In the genomic region with DNA sequence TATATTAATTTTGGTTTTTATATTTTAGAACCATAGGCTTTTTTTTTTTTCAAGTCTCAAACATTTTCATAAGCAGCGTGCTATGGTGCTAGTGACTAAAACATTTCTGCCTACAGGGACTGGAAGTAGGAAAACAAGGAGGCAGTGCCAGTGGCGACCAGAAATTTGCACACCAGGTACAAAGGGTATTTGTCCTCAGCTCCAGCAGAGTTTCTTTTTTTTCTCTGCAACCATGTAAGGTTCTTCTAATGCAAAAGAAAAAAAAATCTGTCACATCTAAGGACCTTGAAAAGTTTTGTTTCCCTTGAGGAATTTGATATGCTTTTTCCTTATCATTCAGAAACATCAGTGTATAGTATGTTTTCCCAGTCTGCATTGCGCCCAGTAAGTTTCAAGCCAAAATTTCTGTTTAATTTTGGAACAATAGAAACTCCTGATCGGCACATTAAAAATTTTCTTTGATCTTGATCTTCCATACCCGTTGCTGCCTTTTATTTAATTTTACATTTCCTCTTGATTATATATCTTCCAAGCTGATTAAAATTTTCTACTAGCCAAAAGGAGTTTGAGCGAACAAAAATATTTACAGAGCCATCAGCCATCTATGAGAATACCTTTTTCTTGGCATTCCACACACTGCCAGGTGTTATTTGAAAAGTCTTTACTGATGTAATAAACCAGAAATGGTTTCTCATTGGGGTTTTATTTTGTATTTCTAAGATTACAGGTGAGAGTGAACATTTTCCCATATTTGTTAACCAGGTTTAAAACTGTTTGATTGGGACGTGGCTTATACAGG, we compare ENCODE assay signal across 8 cellular contexts. TPM values are rescaled to one million over a fixed set of nuclear protein-coding genes. Genes with fewer than 3 reads are reported as not detected.
A peak's percentile ranks its signal among the peaks of the same experiment; 100 is the strongest.
DNase-seq lines count a peak whose midpoint lies in the region; ATAC-seq, FAIRE-seq and TF ChIP-seq lines count a peak whose summit lies in the region.

No MANE protein-coding gene starts in this region.

- intact Hi-C loops in GM12878 (cut with micrococcal nuclease; ENCODE audit: unreplicated experiment) = no loop called here
- intact Hi-C loops in posterior cingulate gyrus (cut with DNase I) = no loop called here

- TF ChIP-seq POLR2A in A549 (IDR thresholded peaks at IDR 0.05; ENCODE audit: low read length) (no peak), GM12878 (IDR thresholded peaks at IDR 0.05; ENCODE audit: low read depth, low read length) (no peak)

- H3K9me3 Mint-ChIP-seq in mesothelial cell of epicardium = no peaks in the 10 kb centered on the region

- peaks cover 31% of the 10 kb centered on the region for H3K4me1 Mint-ChIP-seq in mesothelial cell of epicardium

- H3K36me3 ChIP-seq in HUES6 (ENCODE audit: control insufficient read depth, insufficient read depth, low read length) (no peaks in the 10 kb centered on the region), GM12878 (ENCODE audit: control insufficient read depth in 2 of 2, insufficient read depth in 2 of 2, low read length in 1 of 2) (no peaks in the 10 kb centered on the region)

- TF ChIP-seq EP300 in A549 (IDR thresholded peaks at IDR 0.05) (no peak), GM12878 (IDR thresholded peaks at IDR 0.05; ENCODE audit: borderline replicate concordance in 1 of 2, control insufficient read depth in 1 of 2, low read depth in 2 of 2, low read length in 2 of 2) (no peak)

- H3K4me3 Mint-ChIP-seq in mesothelial cell of epicardium = peak overlapping the region; percentile 90

- H3K79me2 ChIP-seq in GM12878 (ENCODE audit: control insufficient read depth, insufficient read depth, low read length) = peaks cover 28% of the 10 kb centered on the region

- peaks cover 16% of the 10 kb centered on the region for H3K4me1 ChIP-seq in A549
- H3K4me1 ChIP-seq in HUES6 (ENCODE audit: control insufficient read depth, insufficient read depth, low read length) = no peaks in the 10 kb centered on the region
- H3K4me1 ChIP-seq in GM12878 (ENCODE audit: control insufficient read depth, insufficient read depth, low read length) = no peaks in the 10 kb centered on the region

- BruUV-seq in GM12878 (replicated peaks; lab: Mats Ljungman, UMichigan) = no TSS peak

- DNase-seq in A549 (ENCODE audit: low read depth in 1 of 2, low spot score in 1 of 2) = no peak
- no peak for DNase-seq in GM12878 (ENCODE audit: low read depth, low spot score)
- no peak for DNase-seq in mesothelial cell of epicardium (ENCODE audit: low spot score in 2 of 2, unreplicated experiment in 2 of 2)
- no peak for DNase-seq in urothelium cell line (ENCODE audit: low spot score)
- no peak for DNase-seq in T1000 (lab: John Stamatoyannopoulos, UW)
- no peak for DNase-seq in posterior cingulate gyrus

- H3K4me2 ChIP-seq in A549 (peak overlapping the region; percentile 81), GM12878 (ENCODE audit: control insufficient read depth, insufficient read depth) (peak overlapping the region; percentile 65)

- POLR2A ChIA-PET in A549 (lab: Yijun Ruan, JAX) = interaction anchor here (0.9 to 1.4 kb wide), 4 partner anchors 15 to 689 kb away, joined by 3 to 12 read pairs (median 5); a partner anchor contains a TSS
- POLR2A ChIA-PET in GM12878 (lab: Charles Lee) = interaction anchor here (0.6 to 1.4 kb wide), 5 partner anchors 22 to 1043 kb away, joined by 3 to 8 read pairs (median 3); a partner anchor contains a TSS

- H3K27me3 ChIP-seq in HUES6 (ENCODE audit: control insufficient read depth, insufficient read depth, low read length) = no peaks in the 10 kb centered on the region
- no peaks in the 10 kb centered on the region for H3K27me3 ChIP-seq in GM12878 (replicated peaks in 1 of 2; ENCODE audit: control insufficient read depth in 2 of 2, insufficient read depth in 2 of 2, low read length in 1 of 2)

- SMC1A ChIA-PET in GM12878 (lab: Charles Lee; ENCODE audit: uncharacterized antibody, unreplicated experiment) = interaction anchor here (0.6 to 3.8 kb wide), 9 partner anchors 11 to 688 kb away, joined by 3 to 33 read pairs (median 3); a partner anchor contains a TSS

- 55% methylated on average over 7 of the region's 7 CpGs for WGBS in A549 (ENCODE audit: missing lambda C conversion rate)
- 72% methylated on average over 7 of the region's 7 CpGs for WGBS in GM12878 (ENCODE audit: insufficient coverage, insufficient replicate concordance, low lambda C conversion rate, missing lambda C conversion rate)

- in situ Hi-C loops in GM12878 (cut with MboI) = no loop called here

- TF ChIP-seq RAD21 in A549 (conservative IDR thresholded peaks at IDR 0.05 in 1 of 2, IDR thresholded peaks at IDR 0.05 in 1 of 2) (no peak), GM12878 (IDR thresholded peaks at IDR 0.05; ENCODE audit: insufficient read depth, low read depth, low read length) (no peak)

- RAD21 ChIA-PET in GM12878 (lab: Charles Lee; ENCODE audit: unreplicated experiment) = interaction anchor here (0.7 to 2.0 kb wide), 5 partner anchors 55 to 689 kb away, joined by 3 to 10 read pairs (median 3); no protein-coding TSS in a partner anchor

- no peak for ATAC-seq in A549
- ATAC-seq in GM12878 = no peak
- ATAC-seq in HG03139 (IDR thresholded peaks at IDR 0.05; ENCODE audit: unreplicated experiment) = no peak

- H3K27ac ChIP-seq in A549 = peak overlapping the region; percentile 80 to 91
- no peak overlapping the region for H3K27ac ChIP-seq in HUES6 (ENCODE audit: low read depth, low read length)
- H3K27ac ChIP-seq in GM12878 (ENCODE audit: control insufficient read depth, insufficient read depth) = peak overlapping the region; percentile 16; the same call in 1 of the 2 replicates

- no peaks in the 10 kb centered on the region for H3K9me3 ChIP-seq in A549
- H3K9me3 ChIP-seq in HUES6 (ENCODE audit: control insufficient read depth, insufficient read depth, low read depth, low read length) = no peaks in the 10 kb centered on the region
- no peaks in the 10 kb centered on the region for H3K9me3 ChIP-seq in GM12878 (replicated peaks; ENCODE audit: control insufficient read depth, insufficient read depth, low read length)

- H3K27me3 Mint-ChIP-seq in mesothelial cell of epicardium (ENCODE audit: low read depth) = no peaks in the 10 kb centered on the region

- H2AFZ ChIP-seq in GM12878 (ENCODE audit: control insufficient read depth, low read depth, low read length) = peak overlapping the region; percentile 97

- H3K27ac Mint-ChIP-seq in mesothelial cell of epicardium = peak overlapping the region; percentile 97

- peak overlapping the region; percentile 49 for H3K9ac ChIP-seq in HUES6 (ENCODE audit: low read length)
- no peak overlapping the region for H3K9ac ChIP-seq in GM12878 (ENCODE audit: control insufficient read depth, insufficient read depth, low read length)

- no peak for TF ChIP-seq CTCF in A549 (IDR thresholded peaks at IDR 0.05)
- TF ChIP-seq CTCF in GM12878 (IDR thresholded peaks at IDR 0.05 in 2 of 3, conservative IDR thresholded peaks at IDR 0.05 in 1 of 3; ENCODE audit: control insufficient read depth in 2 of 3, extremely low read depth in 1 of 3, insufficient read depth in 1 of 3, low read depth in 3 of 3, low read length in 3 of 3) = no peak
- no peak for TF ChIP-seq CTCF in mesothelial cell of epicardium (IDR thresholded peaks at IDR 0.05; ENCODE audit: unreplicated experiment)

- no peaks in the 10 kb centered on the region for H4K20me1 ChIP-seq in GM12878 (ENCODE audit: control insufficient read depth, insufficient read depth)

- FAIRE-seq in A549 (lab: Jason Lieb, UNC) (no peak), GM12878 (lab: Jason Lieb, UNC) (no peak), urothelium cell line (lab: Jason Lieb, UNC) (no peak)

- H3K4me3 ChIP-seq in A549 (peak overlapping the region; percentile 80), HUES6 (ENCODE audit: low read depth, low read length) (peak overlapping the region; percentile 72), GM12878 (peak overlapping the region; percentile 73)

- CTCF ChIA-PET in A549 (lab: Yijun Ruan, JAX) (interaction anchor here (0.5 to 4.0 kb wide), 7 partner anchors 11 to 762 kb away, joined by 3 to 38 read pairs (median 3); no protein-coding TSS in a partner anchor), GM12878 (lab: Yijun Ruan, JAX) (interaction anchor here (0.6 to 5.5 kb wide), 20 partner anchors 8 to 763 kb away, joined by 3 to 57 read pairs (median 3); a partner anchor contains a TSS)

- H3K36me3 Mint-ChIP-seq in mesothelial cell of epicardium = peaks cover 8% of the 10 kb centered on the region

RNA-seq across cellular contexts. Expression of a gene that starts 1.0 kb away (rescaled TPM):
- 29.6 and 35.0 TPM in 2 replicates for polyA plus RNA-seq in A549 (2011; rRNA removed)
- polyA plus RNA-seq in A549 (2012; cell fraction: cytosol; rRNA removed) = 6.3 and 8.4 TPM in 2 replicates
- polyA plus RNA-seq in A549 (2012; cell fraction: nucleus; rRNA removed) = 3.7 and 3.8 TPM in 2 replicates
- 24.3 to 26.2 TPM (median 25.7 TPM) in 3 replicates for polyA plus RNA-seq in A549 (2017; fragmentation: RNase III; extraction: RNeasy Plus Mini Kit Qiagen cat#74134 plus additional on column Dnase treatment)
- polyA minus RNA-seq in A549 (2011; rRNA and poly(A)+ RNA removed) = 32.3 and 35.5 TPM in 2 replicates
- total RNA-seq in GM12878 (2013; cell fraction: nucleolus; rRNA removed) = 21.0 and 28.4 TPM in 2 replicates
- 9.8 and 10.8 TPM in 2 replicates for total RNA-seq in GM12878 (2014; rRNA removed)
- total RNA-seq in GM12878 (2014; rRNA removed; fragmentation: Illumina TruSeq; extraction: Trizol) = 8.2 and 9.0 TPM in 2 replicates
- 12.9 and 15.4 TPM in 2 replicates for total RNA-seq in GM12878 (2021)
- polyA plus RNA-seq in GM12878 (2011; ENCODE audit: low read depth) = 5.3 TPM
- 20.6 and 22.9 TPM in 2 replicates for polyA plus RNA-seq in GM12878 (2011; rRNA removed)
- 12.3 and 12.7 TPM in 2 replicates for polyA plus RNA-seq in GM12878 (2011; cell fraction: cytosol; rRNA removed)
- polyA plus RNA-seq in GM12878 (2011; cell fraction: nucleus; rRNA removed) = 19.0 and 21.7 TPM in 2 replicates
- polyA plus RNA-seq in GM12878 (2012) = 6.6 and 9.7 TPM in 2 replicates
- 12.0 and 15.2 TPM in 2 replicates for polyA plus RNA-seq in GM12878 (2014; fragmentation: Illumina TruSeq; extraction: Trizol)
- polyA plus RNA-seq in GM12878 (2014; fragmentation: Nextera tagmentation; extraction: Ambion mirVana) = 1 to 10 TPM; 2.9 to 3.2 TPM
- 8.9 and 15.2 TPM in 2 replicates for polyA plus RNA-seq in GM12878 (2014; rRNA removed)
- 1 to 10 TPM; 3.5 to 4.3 TPM for polyA plus RNA-seq in GM12878 (2016; fragmentation: Nextera tagmentation; extraction: Ambion mirVana)
- 16.9 and 38.8 TPM in 2 replicates for polyA minus RNA-seq in GM12878 (2011; rRNA and poly(A)+ RNA removed)
- 4.1 and 8.9 TPM in 2 replicates for polyA minus RNA-seq in GM12878 (2011; cell fraction: cytosol; rRNA and poly(A)+ RNA removed)
- polyA minus RNA-seq in GM12878 (2011; cell fraction: nucleus; rRNA and poly(A)+ RNA removed) = 8.0 and 8.6 TPM in 2 replicates
- total RNA-seq in mesothelial cell of epicardium = 44.4 to 50.4 TPM (median 45.9 TPM) in 3 replicates

RNA-seq across cellular contexts. Expression of a gene that starts 18.2 kb away (rescaled TPM):
- polyA plus RNA-seq in A549 (2011; rRNA removed) (35.6 and 38.6 TPM in 2 replicates), A549 (2017; fragmentation: RNase III; extraction: RNeasy Plus Mini Kit Qiagen cat#74134 plus additional on column Dnase treatment) (24.7 to 25.8 TPM (median 25.6 TPM) in 3 replicates), GM12878 (2011; rRNA removed) (23.5 and 28.0 TPM in 2 replicates), GM12878 (2014; fragmentation: Illumina TruSeq; extraction: Trizol) (22.1 and 28.1 TPM in 2 replicates), GM12878 (2014; fragmentation: Nextera tagmentation; extraction: Ambion mirVana) (10 to 100 TPM; 44.8 to 54.7 TPM), GM12878 (2014; rRNA removed) (19.3 and 22.2 TPM in 2 replicates), GM12878 (2016; fragmentation: Nextera tagmentation; extraction: Ambion mirVana) (10 to 100 TPM; 36.4 to 39.6 TPM)
- polyA plus RNA-seq in A549 (2012; cell fraction: cytosol; rRNA removed) = 27.8 and 29.0 TPM in 2 replicates
- polyA plus RNA-seq in A549 (2012; cell fraction: nucleus; rRNA removed) = 37.8 and 43.8 TPM in 2 replicates
- polyA minus RNA-seq in A549 (2011; rRNA and poly(A)+ RNA removed) = 36.0 and 36.4 TPM in 2 replicates
- total RNA-seq in GM12878 (2013; cell fraction: nucleolus; rRNA removed) = 16.4 and 21.2 TPM in 2 replicates
- total RNA-seq in GM12878 (2014; rRNA removed) (25.0 and 29.2 TPM in 2 replicates), GM12878 (2014; rRNA removed; fragmentation: Illumina TruSeq; extraction: Trizol) (18.5 and 19.2 TPM in 2 replicates), GM12878 (2021) (22.3 and 22.8 TPM in 2 replicates), mesothelial cell of epicardium (21.0 to 25.7 TPM (median 22.4 TPM) in 3 replicates)
- polyA plus RNA-seq in GM12878 (2011; ENCODE audit: low read depth) = 20.4 TPM
- 35.4 and 40.3 TPM in 2 replicates for polyA plus RNA-seq in GM12878 (2011; cell fraction: cytosol; rRNA removed)
- 20.0 and 29.3 TPM in 2 replicates for polyA plus RNA-seq in GM12878 (2011; cell fraction: nucleus; rRNA removed)
- 10.3 and 12.0 TPM in 2 replicates for polyA plus RNA-seq in GM12878 (2012)
- polyA minus RNA-seq in GM12878 (2011; rRNA and poly(A)+ RNA removed) = 17.0 and 25.8 TPM in 2 replicates
- 8.2 and 9.8 TPM in 2 replicates for polyA minus RNA-seq in GM12878 (2011; cell fraction: cytosol; rRNA and poly(A)+ RNA removed)
- 7.0 and 8.0 TPM in 2 replicates for polyA minus RNA-seq in GM12878 (2011; cell fraction: nucleus; rRNA and poly(A)+ RNA removed)
